Comparison of ENCODE assay signal across 1 cellular context in the genomic region with DNA sequence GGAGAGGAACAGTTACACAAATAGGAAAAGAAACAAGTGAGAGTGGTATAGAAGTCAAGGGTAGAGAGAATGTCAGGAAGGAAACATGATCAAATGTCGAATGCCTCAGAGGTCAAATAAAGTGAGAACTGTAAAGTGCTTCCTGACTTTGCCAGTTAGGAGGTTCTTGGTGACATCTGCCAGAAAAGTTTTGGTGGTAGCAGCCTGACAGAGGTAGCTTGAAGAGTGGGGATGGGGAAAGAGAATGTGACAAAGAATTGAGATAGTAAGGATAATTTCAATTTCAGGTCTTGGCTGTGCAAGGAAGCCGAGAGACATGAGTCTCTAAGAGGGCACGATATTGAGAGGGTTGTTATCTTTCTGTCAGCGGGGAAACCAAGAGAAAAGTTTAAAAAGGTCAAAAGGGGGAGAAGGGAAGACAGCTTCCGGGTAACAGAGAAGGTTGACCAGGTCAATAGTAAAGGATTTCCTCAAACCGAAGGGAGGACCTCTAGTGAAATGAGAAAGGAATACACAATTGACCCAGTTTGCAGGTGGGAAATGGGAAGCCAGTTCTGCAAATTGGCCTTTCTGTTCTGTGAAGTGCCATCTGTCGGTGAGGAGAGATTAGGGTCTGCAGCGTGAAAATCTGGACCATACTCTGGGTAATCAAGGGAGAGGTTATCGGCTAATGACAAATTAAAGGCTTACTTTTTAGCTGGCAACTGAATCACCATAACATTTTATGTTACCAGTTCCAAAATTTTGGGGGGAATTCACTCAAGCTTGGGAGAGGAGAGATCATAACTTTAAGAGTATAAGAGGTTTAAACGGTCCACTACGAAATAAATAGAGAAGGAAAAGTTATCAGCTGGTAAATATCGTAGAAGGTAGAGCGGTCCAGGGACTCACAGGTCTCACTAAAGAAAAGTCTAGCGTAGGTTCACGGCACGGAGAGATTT.
A peak's percentile ranks its signal among the peaks of the same experiment; 100 is the strongest.
TF ChIP-seq lines count a peak whose summit lies in the region.

No MANE protein-coding gene starts in this region.

TF ChIP-seq in K562, 482 proteins besides CTCF, POLR2A, EP300 and RAD21 (continued from another document):
- TF ChIP-seq, protein P1, sequence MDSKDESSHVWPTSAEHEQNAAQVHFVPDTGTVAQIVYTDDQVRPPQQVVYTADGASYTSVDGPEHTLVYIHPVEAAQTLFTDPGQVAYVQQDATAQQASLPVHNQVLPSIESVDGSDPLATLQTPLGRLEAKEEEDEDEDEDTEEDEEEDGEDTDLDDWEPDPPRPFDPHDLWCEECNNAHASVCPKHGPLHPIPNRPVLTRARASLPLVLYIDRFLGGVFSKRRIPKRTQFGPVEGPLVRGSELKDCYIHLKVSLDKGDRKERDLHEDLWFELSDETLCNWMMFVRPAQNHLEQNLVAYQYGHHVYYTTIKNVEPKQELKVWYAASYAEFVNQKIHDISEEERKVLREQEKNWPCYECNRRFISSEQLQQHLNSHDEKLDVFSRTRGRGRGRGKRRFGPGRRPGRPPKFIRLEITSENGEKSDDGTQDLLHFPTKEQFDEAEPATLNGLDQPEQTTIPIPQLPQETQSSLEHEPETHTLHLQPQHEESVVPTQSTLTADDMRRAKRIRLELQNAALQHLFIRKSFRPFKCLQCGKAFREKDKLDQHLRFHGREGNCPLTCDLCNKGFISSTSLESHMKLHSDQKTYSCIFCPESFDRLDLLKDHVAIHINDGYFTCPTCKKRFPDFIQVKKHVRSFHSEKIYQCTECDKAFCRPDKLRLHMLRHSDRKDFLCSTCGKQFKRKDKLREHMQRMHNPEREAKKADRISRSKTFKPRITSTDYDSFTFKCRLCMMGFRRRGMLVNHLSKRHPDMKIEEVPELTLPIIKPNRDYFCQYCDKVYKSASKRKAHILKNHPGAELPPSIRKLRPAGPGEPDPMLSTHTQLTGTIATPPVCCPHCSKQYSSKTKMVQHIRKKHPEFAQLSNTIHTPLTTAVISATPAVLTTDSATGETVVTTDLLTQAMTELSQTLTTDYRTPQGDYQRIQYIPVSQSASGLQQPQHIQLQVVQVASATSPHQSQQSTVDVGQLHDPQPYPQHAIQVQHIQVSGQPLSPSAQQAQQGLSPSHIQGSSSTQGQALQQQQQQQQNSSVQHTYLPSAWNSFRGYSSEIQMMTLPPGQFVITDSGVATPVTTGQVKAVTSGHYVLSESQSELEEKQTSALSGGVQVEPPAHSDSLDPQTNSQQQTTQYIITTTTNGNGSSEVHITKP (IDR thresholded peaks at IDR 0.05; ENCODE audit: partially characterized antibody) = peak; percentile 66
- TF ChIP-seq ZEB2 (IDR thresholded peaks at IDR 0.05) (peak; percentile 10; the same call in 1 of the 2 replicates), PTTG1 (tag; IDR thresholded peaks at IDR 0.05; ENCODE audit: low read depth) (peak; percentile 10; the same call in 1 of the 2 replicates), RBM14 (IDR thresholded peaks at IDR 0.05; ENCODE audit: borderline replicate concordance, insufficient read depth, low read depth, low read length) (no peak), TRIM24 (IDR thresholded peaks at IDR 0.05) (0 out of 4 replicates have a peak, but pooled peaks of 1 of the 2 experiments have one; percentile 26), MAFG (tag; conservative IDR thresholded peaks at IDR 0.05) (no peak), ZNF274 (IDR thresholded peaks at IDR 0.05; ENCODE audit: borderline replicate concordance, low read depth, low read length) (no peak), SLC30A9 (CRISPR knock-in tag; IDR thresholded peaks at IDR 0.05) (no peak), ZKSCAN8 (CRISPR knock-in tag; IDR thresholded peaks at IDR 0.05) (no peak), ARID2 (IDR thresholded peaks at IDR 0.05) (0 out of 2 replicates have a peak, but pooled peaks have one; percentile 6), CREM (IDR thresholded peaks at IDR 0.05; ENCODE audit: low read depth) (peak; percentile 40), PTRF (tag; IDR thresholded peaks at IDR 0.05) (no peak), KLF13 (tag; IDR thresholded peaks at IDR 0.05; ENCODE audit: borderline replicate concordance, low read depth) (no peak), CBX5 (IDR thresholded peaks at IDR 0.05; ENCODE audit: borderline replicate concordance, low read depth) (0 out of 2 replicates have a peak, but pooled peaks have one; percentile 8), HNRNPL (IDR thresholded peaks at IDR 0.05; ENCODE audit: low read depth, low read length) (no peak), COPS2 (conservative IDR thresholded peaks at IDR 0.05) (no peak), RBM22 (IDR thresholded peaks at IDR 0.05; ENCODE audit: low read depth, low read length, poor library complexity, severe bottlenecking) (no peak), JUNB (CRISPR knock-in tag; conservative IDR thresholded peaks at IDR 0.05) (no peak), EHMT2 (IDR thresholded peaks at IDR 0.05) (peak; percentile 78), ZNF133 (CRISPR knock-in tag; IDR thresholded peaks at IDR 0.05) (no peak), ZNF644 (tag; IDR thresholded peaks at IDR 0.05; ENCODE audit: low read depth) (no peak; the same call in 1 of the 2 replicates), NR2C1 (IDR thresholded peaks at IDR 0.05) (no peak), NR2C1 (tag; IDR thresholded peaks at IDR 0.05) (peak; percentile 97), TCF3 (CRISPR knock-in tag; IDR thresholded peaks at IDR 0.05) (peak; percentile 29; the same call in 1 of the 2 replicates), LCOR (CRISPR knock-in tag; IDR thresholded peaks at IDR 0.05) (no peak)
- TF ChIP-seq, protein P2, sequence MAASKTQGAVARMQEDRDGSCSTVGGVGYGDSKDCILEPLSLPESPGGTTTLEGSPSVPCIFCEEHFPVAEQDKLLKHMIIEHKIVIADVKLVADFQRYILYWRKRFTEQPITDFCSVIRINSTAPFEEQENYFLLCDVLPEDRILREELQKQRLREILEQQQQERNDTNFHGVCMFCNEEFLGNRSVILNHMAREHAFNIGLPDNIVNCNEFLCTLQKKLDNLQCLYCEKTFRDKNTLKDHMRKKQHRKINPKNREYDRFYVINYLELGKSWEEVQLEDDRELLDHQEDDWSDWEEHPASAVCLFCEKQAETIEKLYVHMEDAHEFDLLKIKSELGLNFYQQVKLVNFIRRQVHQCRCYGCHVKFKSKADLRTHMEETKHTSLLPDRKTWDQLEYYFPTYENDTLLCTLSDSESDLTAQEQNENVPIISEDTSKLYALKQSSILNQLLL (CRISPR knock-in tag; IDR thresholded peaks at IDR 0.05; ENCODE audit: borderline replicate concordance) = no peak
- TF ChIP-seq, protein P3, sequence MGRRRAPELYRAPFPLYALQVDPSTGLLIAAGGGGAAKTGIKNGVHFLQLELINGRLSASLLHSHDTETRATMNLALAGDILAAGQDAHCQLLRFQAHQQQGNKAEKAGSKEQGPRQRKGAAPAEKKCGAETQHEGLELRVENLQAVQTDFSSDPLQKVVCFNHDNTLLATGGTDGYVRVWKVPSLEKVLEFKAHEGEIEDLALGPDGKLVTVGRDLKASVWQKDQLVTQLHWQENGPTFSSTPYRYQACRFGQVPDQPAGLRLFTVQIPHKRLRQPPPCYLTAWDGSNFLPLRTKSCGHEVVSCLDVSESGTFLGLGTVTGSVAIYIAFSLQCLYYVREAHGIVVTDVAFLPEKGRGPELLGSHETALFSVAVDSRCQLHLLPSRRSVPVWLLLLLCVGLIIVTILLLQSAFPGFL (CRISPR knock-in tag; IDR thresholded peaks at IDR 0.05) = no peak
- TF ChIP-seq, protein P4, sequence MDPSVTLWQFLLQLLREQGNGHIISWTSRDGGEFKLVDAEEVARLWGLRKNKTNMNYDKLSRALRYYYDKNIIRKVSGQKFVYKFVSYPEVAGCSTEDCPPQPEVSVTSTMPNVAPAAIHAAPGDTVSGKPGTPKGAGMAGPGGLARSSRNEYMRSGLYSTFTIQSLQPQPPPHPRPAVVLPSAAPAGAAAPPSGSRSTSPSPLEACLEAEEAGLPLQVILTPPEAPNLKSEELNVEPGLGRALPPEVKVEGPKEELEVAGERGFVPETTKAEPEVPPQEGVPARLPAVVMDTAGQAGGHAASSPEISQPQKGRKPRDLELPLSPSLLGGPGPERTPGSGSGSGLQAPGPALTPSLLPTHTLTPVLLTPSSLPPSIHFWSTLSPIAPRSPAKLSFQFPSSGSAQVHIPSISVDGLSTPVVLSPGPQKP (CRISPR knock-in tag; IDR thresholded peaks at IDR 0.05) = no peak
- TF ChIP-seq, protein P5, sequence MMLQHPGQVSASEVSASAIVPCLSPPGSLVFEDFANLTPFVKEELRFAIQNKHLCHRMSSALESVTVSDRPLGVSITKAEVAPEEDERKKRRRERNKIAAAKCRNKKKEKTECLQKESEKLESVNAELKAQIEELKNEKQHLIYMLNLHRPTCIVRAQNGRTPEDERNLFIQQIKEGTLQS (IDR thresholded peaks at IDR 0.05) = no peak
- TF ChIP-seq, protein P5 (CRISPR knock-in tag; conservative IDR thresholded peaks at IDR 0.05) = no peak; the same call in 1 of the 2 replicates
- TF ChIP-seq, protein P6, sequence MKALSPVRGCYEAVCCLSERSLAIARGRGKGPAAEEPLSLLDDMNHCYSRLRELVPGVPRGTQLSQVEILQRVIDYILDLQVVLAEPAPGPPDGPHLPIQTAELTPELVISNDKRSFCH (CRISPR knock-in tag; IDR thresholded peaks at IDR 0.05) = no peak
- TF ChIP-seq, protein P6 (tag; IDR thresholded peaks at IDR 0.05) = peak; percentile 89
- TF ChIP-seq, protein P7, sequence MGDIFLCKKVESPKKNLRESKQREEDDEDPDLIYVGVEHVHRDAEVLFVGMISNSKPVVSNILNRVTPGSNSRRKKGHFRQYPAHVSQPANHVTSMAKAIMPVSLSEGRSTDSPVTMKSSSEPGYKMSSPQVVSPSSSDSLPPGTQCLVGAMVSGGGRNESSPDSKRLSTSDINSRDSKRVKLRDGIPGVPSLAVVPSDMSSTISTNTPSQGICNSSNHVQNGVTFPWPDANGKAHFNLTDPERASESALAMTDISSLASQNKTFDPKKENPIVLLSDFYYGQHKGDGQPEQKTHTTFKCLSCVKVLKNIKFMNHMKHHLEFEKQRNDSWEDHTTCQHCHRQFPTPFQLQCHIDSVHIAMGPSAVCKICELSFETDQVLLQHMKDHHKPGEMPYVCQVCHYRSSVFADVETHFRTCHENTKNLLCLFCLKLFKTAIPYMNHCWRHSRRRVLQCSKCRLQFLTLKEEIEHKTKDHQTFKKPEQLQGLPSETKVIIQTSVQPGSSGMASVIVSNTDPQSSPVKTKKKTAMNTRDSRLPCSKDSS (IDR thresholded peaks at IDR 0.05; ENCODE audit: low read depth, partially characterized antibody) = no peak
TF ChIP-seq in K562: peak in this region for 77.
